21 cellular contexts compared by ENCODE assay signal in genomic region chr1:194809665-194810064, GRCh38.
A peak's percentile ranks its signal among the peaks of the same experiment; 100 is the strongest.
DNase-seq lines count a peak whose midpoint lies in the region; ATAC-seq lines count a peak whose summit lies in the region.
"Had no signal": no experiment of that assay in that cellular context is flagged by ENCODE, and none has a peak within 500 bp of the region (broad histone marks: within the 10 kb centered on the region; RNA-seq: fewer than 3 reads in every experiment).

No MANE protein-coding gene starts in this region.

- H3K4me3 Mint-ChIP-seq in stimulated activated naive B cell treated with anti-CD40 and anti-IgM and Interleukin-4, amounts not matched to agents 10 μg/mL and 1 μg/mL and 100 μg/mL, for 72 hours = no peak overlapping the region
- H3K4me3 Mint-ChIP-seq: IgD-negative memory B cell had no signal

- peak overlapping the region; percentile 2 for H3K27ac Mint-ChIP-seq in stimulated activated naive B cell treated with anti-CD40 and anti-IgM and Interleukin-4, amounts not matched to agents 10 μg/mL and 1 μg/mL and 100 μg/mL, for 72 hours
- H3K27ac Mint-ChIP-seq: activated naive CD4-positive, alpha-beta T cell treated with anti-CD3 and anti-CD28 coated beads, Interleukin-2, amount 50 U/mL, for 72 hours; IgD-negative memory B cell had no signal

- H3K4me1 Mint-ChIP-seq in stimulated activated naive B cell treated with anti-CD40 and anti-IgM and Interleukin-4, amounts not matched to agents 10 μg/mL and 1 μg/mL and 100 μg/mL, for 72 hours = peaks cover 12 to 25% of the 10 kb centered on the region in 2 donors
- H3K4me1 Mint-ChIP-seq: IgD-negative memory B cell had no signal

- peaks cover 6% of the 10 kb centered on the region in 2 donors for H3K9me3 Mint-ChIP-seq in stimulated activated naive B cell treated with anti-CD40 and anti-IgM and Interleukin-4, amounts not matched to agents 10 μg/mL and 1 μg/mL and 100 μg/mL, for 72 hours

- no peaks in the 10 kb centered on the region for H3K27me3 Mint-ChIP-seq in stimulated activated naive B cell treated with anti-CD40 and anti-IgM and Interleukin-4, amounts not matched to agents 10 μg/mL and 1 μg/mL and 100 μg/mL, for 72 hours
- H3K27me3 Mint-ChIP-seq: IgD-negative memory B cell had no signal

- H3K36me3 Mint-ChIP-seq in stimulated activated naive B cell treated with anti-CD40 and anti-IgM and Interleukin-4, amounts not matched to agents 10 μg/mL and 1 μg/mL and 100 μg/mL, for 72 hours = peaks cover 5 to 6% of the 10 kb centered on the region in 2 donors
- H3K36me3 Mint-ChIP-seq: activated naive CD4-positive, alpha-beta T cell treated with anti-CD3 and anti-CD28 coated beads, Interleukin-2, amount 50 U/mL, for 72 hours; IgD-negative memory B cell had no signal

- peak; percentile 66 for ATAC-seq in GM21576 (IDR thresholded peaks at IDR 0.05; ENCODE audit: unreplicated experiment)
- ATAC-seq in HG03520 (IDR thresholded peaks at IDR 0.05; ENCODE audit: unreplicated experiment) = peak; percentile 43
- peak; percentile 73 to 77 for ATAC-seq in stimulated activated naive B cell treated with anti-CD40 and anti-IgM and Interleukin-4, amounts not matched to agents 10 μg/mL and 1 μg/mL and 100 μg/mL, for 72 hours (replicated peaks)
- ATAC-seq in GM18907 (IDR thresholded peaks at IDR 0.05; ENCODE audit: unreplicated experiment) = no peak
- ATAC-seq: activated naive CD4-positive, alpha-beta T cell treated with anti-CD3 and anti-CD28 coated beads, Interleukin-2, amount 50 U/mL, for 72 hours; body of pancreas; mucosa of descending colon had no signal

- peak; percentile 5 for DNase-seq in DMS53 (lab: John Stamatoyannopoulos, UW)
- no peak for DNase-seq in DMS53 treated with DMSO at 0.1 percent for 48 hours (lab: John Stamatoyannopoulos, UW; ENCODE audit: unreplicated experiment)
- DNase-seq in stimulated activated naive B cell treated with anti-CD40 and anti-IgM and Interleukin-4, amounts not matched to agents 10 μg/mL and 1 μg/mL and 100 μg/mL, for 72 hours = no peak
- DNase-seq in NCI-H146 treated with DMSO at 0.1 percent for 48 hours (lab: John Stamatoyannopoulos, UW; ENCODE audit: unreplicated experiment) = no peak
- DNase-seq in putamen (ENCODE audit: low spot score) = no peak
- DNase-seq: 8988T; activated CD4-positive, alpha-beta T cell treated with anti-CD3 and anti-CD28 coated beads, Interleukin-2, amount 50 U/mL, for 48 hours; activated T-cell treated with anti-CD3 and anti-CD28 coated beads, Interleukin-2, amount 50 U/mL, for 48 hours; body of pancreas; DMS 273 treated with DMSO at 0.1 percent for 48 hours; foreskin fibroblast; H7; mucosa of descending colon; NCI-H1092 treated with DMSO at 0.1 percent for 48 hours; stimulated activated CD4-positive, alpha-beta T cell treated with anti-CD3 and anti-CD28 coated beads, Interleukin-12 subunit alpha, Interleukin-12 subunit beta, amount 100 ng/mL, for 4 hours; stimulated activated naive CD4-positive, alpha-beta T cell had no signal
